In the genomic region with DNA sequence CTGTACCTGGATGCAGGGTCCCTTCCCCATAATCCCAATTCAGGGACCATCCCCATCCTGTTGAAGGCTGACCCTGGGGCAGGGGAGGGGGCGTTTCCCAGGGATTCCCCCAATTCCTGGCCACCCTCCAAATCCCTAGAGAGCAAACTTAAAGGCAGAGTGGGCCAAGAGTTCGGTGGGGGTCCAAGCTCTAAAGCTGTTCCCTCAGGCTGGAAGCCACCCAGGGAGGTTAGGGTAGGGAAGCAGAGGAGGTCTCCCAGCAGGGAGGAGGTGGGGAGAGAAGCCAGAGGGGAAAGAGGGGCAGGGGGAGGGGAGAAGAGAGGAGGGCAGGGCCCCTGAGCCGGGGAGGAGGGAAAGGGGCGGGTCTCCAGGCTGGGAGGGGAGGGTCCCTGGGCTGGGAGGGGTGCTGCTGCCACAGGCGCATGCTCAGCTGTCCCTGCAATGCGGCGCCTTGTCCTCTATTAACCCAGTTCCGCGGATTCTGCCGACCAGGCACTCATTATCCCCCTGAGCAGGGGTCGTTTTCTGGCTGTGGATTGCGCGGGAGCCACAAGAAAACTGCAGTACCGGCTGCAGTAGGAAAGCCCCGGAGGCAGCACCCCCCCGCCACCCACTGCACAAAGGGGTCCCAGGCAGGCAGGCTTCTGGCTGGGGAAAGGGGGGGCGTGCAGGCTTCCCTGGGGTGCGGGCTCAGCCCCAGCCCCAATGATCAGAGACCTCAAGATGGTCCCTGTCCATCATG, we compare ENCODE assay signal across 11 cellular contexts. TPM values are rescaled to one million over a fixed set of nuclear protein-coding genes. Genes with fewer than 3 reads are reported as not detected.
DNase-seq lines count a peak whose midpoint lies in the region; ATAC-seq lines count a peak whose summit lies in the region.
"Had no signal": no experiment of that assay in that cellular context is flagged by ENCODE, and none has a peak within 500 bp of the region (broad histone marks: within the 10 kb centered on the region; RNA-seq: fewer than 3 reads in every experiment).

No MANE protein-coding gene starts in this region.

- peak; percentile 29 for DNase-seq in NCI-H748 (lab: John Stamatoyannopoulos, UW; ENCODE audit: unreplicated experiment)
- no peak for DNase-seq in NCI-H748 treated with DMSO at 0.1 percent for 48 hours (lab: John Stamatoyannopoulos, UW)
- peak; percentile 9 for DNase-seq in dermis blood vessel endothelial cell
- peak; percentile 86 for DNase-seq in islet precursor cell
- DNase-seq in Kasumi-1 (lab: John Stamatoyannopoulos, UW), result no peak
- no peak for DNase-seq in NCI-H128 (lab: John Stamatoyannopoulos, UW; ENCODE audit: unreplicated experiment)
- no peak for DNase-seq in activated naive CD8-positive, alpha-beta T cell treated with anti-CD3 and anti-CD28 coated beads, Interleukin-2, amount 50 U/mL, for 24 hours
- DNase-seq: esophagus squamous epithelium, GOT3, T-helper 9 cell had no signal

- no peak for ATAC-seq in activated naive CD8-positive, alpha-beta T cell treated with anti-CD3 and anti-CD28 coated beads, Interleukin-2, amount 50 U/mL, for 24 hours

- no peaks in the 10 kb centered on the region for H3K9me3 Mint-ChIP-seq in activated naive CD8-positive, alpha-beta T cell treated with anti-CD3 and anti-CD28 coated beads, Interleukin-2, amount 50 U/mL, for 24 hours

- peaks cover 9% of the 10 kb centered on the region for H3K4me1 Mint-ChIP-seq in activated naive CD8-positive, alpha-beta T cell treated with anti-CD3 and anti-CD28 coated beads, Interleukin-2, amount 50 U/mL, for 24 hours

- H3K27me3 Mint-ChIP-seq in activated naive CD8-positive, alpha-beta T cell treated with anti-CD3 and anti-CD28 coated beads, Interleukin-2, amount 50 U/mL, for 24 hours, result no peaks in the 10 kb centered on the region

- no peaks in the 10 kb centered on the region for H3K36me3 Mint-ChIP-seq in activated naive CD8-positive, alpha-beta T cell treated with anti-CD3 and anti-CD28 coated beads, Interleukin-2, amount 50 U/mL, for 24 hours (ENCODE audit: low read depth)

- peak overlapping the region; percentile 44 for H3K27ac ChIP-seq in temporal lobe (ENCODE audit: low read depth, low read length)
- H3K27ac ChIP-seq: esophagus squamous epithelium had no signal

- no peak overlapping the region for H3K27ac Mint-ChIP-seq in activated naive CD8-positive, alpha-beta T cell treated with anti-CD3 and anti-CD28 coated beads, Interleukin-2, amount 50 U/mL, for 24 hours

- no peak overlapping the region for H3K4me3 Mint-ChIP-seq in activated naive CD8-positive, alpha-beta T cell treated with anti-CD3 and anti-CD28 coated beads, Interleukin-2, amount 50 U/mL, for 24 hours

RNA-seq across cellular contexts. Expression of a gene that starts 49.4 kb away (rescaled TPM):
- 0.09 and 0.17 TPM in 2 replicates for total RNA-seq in dermis blood vessel endothelial cell
- 76.7 TPM for total RNA-seq in temporal lobe

Comparison
In these comparisons a context has a peak if more than half of its experiments do, and no peak if none do; other contexts are left out.
1. DNase-seq: peak in NCI-H748 (single experiment), dermis blood vessel endothelial cell (single experiment) and islet precursor cell (single experiment); none in NCI-H748 treated with DMSO at 0.1 percent for 48 hours (single experiment), Kasumi-1 (0 of 2), NCI-H128 (single experiment) and activated naive CD8-positive, alpha-beta T cell treated with anti-CD3 and anti-CD28 coated beads, Interleukin-2, amount 50 U/mL, for 24 hours (single experiment).
2. RNA of a gene that starts 49.4 kb away (total RNA-seq): 76.7 TPM in temporal lobe (single experiment); 0.09 to 0.17 TPM in dermis blood vessel endothelial cell; every median in the first group is over 10 times any median in the second.